In the genomic region with DNA sequence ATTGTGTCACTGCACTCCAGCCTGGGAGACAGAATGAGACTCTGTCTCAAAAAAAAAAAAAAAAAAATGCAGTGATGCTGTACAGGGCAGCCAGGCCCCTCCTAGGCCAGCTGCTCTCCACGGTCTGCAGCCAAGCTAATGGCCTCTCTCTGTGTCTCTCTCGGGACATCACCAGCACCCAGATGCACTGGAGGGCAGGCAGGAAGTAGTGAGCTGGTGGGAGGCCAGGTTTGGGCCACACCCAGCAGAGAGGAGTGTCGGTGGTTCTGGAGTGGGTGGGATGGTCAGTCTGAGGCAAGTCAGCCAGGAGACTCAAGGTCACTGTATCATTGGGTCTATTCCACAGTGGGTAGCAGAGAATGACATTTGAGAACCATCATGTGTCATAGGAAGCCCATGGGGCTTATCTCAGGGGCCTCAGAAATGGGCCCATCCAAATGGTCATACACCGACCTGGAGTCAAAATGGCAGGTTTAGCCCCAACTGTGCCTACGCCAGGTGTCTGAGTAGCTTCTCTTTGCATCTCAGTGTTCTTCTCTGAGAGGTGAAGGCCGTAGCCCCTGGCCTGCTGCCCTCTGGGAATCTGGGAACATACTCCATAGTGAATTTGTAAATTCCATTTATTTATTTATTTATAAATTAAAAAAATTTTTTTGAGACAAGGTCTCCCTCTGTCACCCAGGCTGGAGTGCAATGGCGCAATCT, we compare ENCODE assay signal across 1 cellular context.
TF ChIP-seq lines count a peak whose summit lies in the region.

No MANE protein-coding gene starts in this region.

TF ChIP-seq in HEK293, 187 proteins besides CTCF, POLR2A, EP300 and RAD21 (continued from another document):
- TF ChIP-seq, protein P1, sequence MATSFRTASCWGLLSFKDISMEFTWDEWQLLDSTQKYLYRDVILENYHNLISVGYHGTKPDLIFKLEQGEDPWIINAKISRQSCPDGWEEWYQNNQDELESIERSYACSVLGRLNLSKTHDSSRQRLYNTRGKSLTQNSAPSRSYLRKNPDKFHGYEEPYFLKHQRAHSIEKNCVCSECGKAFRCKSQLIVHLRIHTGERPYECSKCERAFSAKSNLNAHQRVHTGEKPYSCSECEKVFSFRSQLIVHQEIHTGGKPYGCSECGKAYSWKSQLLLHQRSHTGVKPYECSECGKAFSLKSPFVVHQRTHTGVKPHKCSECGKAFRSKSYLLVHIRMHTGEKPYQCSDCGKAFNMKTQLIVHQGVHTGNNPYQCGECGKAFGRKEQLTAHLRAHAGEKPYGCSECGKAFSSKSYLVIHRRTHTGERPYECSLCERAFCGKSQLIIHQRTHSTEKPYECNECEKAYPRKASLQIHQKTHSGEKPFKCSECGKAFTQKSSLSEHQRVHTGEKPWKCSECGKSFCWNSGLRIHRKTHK (tag by site-specific recombination; IDR thresholded peaks at IDR 0.05) = no peak
- TF ChIP-seq OVOL3 (tag by site-specific recombination; IDR thresholded peaks at IDR 0.05) (no peak), ZNF16 (tag by site-specific recombination; IDR thresholded peaks at IDR 0.05; ENCODE audit: low read depth) (no peak), ZNF664 (tag by site-specific recombination; IDR thresholded peaks at IDR 0.05) (no peak), ZSCAN16 (tag by site-specific recombination; IDR thresholded peaks at IDR 0.05) (no peak), ZNF677 (tag by site-specific recombination; IDR thresholded peaks at IDR 0.05) (no peak), ZNF302 (tag by site-specific recombination; IDR thresholded peaks at IDR 0.05; ENCODE audit: low read depth) (no peak), MZF1 (tag by site-specific recombination; IDR thresholded peaks at IDR 0.05; ENCODE audit: borderline replicate concordance) (no peak), MYNN (tag by site-specific recombination; IDR thresholded peaks at IDR 0.05; ENCODE audit: borderline replicate concordance) (no peak), ZNF610 (tag by site-specific recombination; IDR thresholded peaks at IDR 0.05; ENCODE audit: borderline replicate concordance) (no peak), EGR2 (tag by site-specific recombination; IDR thresholded peaks at IDR 0.05; ENCODE audit: low read depth) (peak; percentile 43; the same call in 1 of the 2 replicates)
- TF ChIP-seq, protein P2, sequence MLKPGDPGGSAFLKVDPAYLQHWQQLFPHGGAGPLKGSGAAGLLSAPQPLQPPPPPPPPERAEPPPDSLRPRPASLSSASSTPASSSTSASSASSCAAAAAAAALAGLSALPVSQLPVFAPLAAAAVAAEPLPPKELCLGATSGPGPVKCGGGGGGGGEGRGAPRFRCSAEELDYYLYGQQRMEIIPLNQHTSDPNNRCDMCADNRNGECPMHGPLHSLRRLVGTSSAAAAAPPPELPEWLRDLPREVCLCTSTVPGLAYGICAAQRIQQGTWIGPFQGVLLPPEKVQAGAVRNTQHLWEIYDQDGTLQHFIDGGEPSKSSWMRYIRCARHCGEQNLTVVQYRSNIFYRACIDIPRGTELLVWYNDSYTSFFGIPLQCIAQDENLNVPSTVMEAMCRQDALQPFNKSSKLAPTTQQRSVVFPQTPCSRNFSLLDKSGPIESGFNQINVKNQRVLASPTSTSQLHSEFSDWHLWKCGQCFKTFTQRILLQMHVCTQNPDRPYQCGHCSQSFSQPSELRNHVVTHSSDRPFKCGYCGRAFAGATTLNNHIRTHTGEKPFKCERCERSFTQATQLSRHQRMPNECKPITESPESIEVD (tag by site-specific recombination; IDR thresholded peaks at IDR 0.05) = no peak
- TF ChIP-seq, protein P3, sequence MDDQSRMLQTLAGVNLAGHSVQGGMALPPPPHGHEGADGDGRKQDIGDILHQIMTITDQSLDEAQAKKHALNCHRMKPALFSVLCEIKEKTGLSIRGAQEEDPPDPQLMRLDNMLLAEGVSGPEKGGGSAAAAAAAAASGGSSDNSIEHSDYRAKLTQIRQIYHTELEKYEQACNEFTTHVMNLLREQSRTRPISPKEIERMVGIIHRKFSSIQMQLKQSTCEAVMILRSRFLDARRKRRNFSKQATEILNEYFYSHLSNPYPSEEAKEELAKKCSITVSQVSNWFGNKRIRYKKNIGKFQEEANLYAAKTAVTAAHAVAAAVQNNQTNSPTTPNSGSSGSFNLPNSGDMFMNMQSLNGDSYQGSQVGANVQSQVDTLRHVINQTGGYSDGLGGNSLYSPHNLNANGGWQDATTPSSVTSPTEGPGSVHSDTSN (CRISPR knock-in tag; IDR thresholded peaks at IDR 0.05) = no peak
